Comparison of ENCODE assay signal across 8 cellular contexts in the genomic region with DNA sequence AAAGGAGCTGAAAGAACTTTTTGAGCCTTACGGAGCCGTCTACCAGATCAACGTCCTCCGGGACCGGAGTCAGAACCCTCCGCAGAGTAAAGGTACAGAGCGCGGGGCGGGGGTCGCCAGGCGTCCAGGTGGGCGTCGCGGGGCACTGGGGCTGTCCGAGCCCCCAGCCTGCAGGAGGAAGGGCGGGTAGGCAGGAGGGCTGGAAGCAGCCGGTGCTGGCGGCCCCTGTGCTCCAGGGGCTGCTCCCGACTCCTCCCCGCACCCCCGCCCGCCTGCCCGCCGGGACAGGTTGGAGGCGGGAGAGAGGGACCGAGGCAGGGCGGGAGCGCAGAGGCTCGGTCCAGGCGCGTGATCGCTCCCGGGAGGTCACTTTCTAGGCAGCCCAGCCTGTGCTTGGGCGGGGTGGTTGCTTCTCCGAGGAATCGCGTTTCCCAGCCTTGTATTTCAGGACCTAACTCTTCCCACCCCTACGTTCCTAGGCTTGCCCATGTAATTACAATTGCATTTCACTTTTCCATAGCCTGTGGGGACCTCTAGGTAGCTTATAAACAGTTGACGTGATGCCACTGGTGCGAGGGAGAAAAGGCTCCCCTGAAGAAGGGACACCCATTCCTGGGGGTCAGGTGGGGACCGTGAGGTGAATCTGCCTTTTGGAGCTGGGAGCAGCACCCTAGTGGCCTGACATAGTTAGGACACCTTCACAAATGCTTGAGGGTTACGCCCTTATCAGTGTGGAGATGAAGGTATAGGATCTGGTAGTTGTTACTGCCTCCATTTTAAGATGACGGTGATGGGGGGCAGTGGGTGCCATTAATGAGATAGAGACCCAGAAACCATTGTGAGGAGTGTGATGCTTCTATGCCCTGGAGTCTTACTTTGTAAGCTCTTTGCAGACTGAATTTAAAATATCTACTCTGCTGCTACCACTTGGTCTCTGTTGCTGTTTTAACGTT.
A peak's percentile ranks its signal among the peaks of the same experiment; 100 is the strongest.
DNase-seq lines count a peak whose midpoint lies in the region; ATAC-seq, FAIRE-seq and TF ChIP-seq lines count a peak whose summit lies in the region.

No MANE protein-coding gene starts in this region.

- peak overlapping the region; percentile 92 for H3K27ac Mint-ChIP-seq in astrocyte (ENCODE audit: unreplicated experiment)

- H3K27me3 Mint-ChIP-seq in astrocyte (ENCODE audit: low read depth, unreplicated experiment), result no peaks in the 10 kb centered on the region

- ATAC-seq in GM19023 (IDR thresholded peaks at IDR 0.05; ENCODE audit: unreplicated experiment), result peak; percentile 53
- peak; percentile 54 for ATAC-seq in HG03139 (IDR thresholded peaks at IDR 0.05; ENCODE audit: unreplicated experiment)

- H2AFZ ChIP-seq in astrocyte (ENCODE audit: low read depth, low read length), result peak overlapping the region; percentile 69

- peak overlapping the region; percentile 96 for H3K4me3 Mint-ChIP-seq in astrocyte (ENCODE audit: unreplicated experiment)

- H3K36me3 Mint-ChIP-seq in astrocyte (ENCODE audit: low read depth, unreplicated experiment), result peaks cover 6% of the 10 kb centered on the region

- no peak for FAIRE-seq in astrocyte (lab: Jason Lieb, UNC)

- no peaks in the 10 kb centered on the region for H3K36me3 ChIP-seq in astrocyte (ENCODE audit: insufficient read depth, low read length)

- peak overlapping the region; percentile 88 for H3K4me2 ChIP-seq in astrocyte (ENCODE audit: low read length)

- peak; percentile 33 for TF ChIP-seq CTCF in AG09309 (IDR thresholded peaks at IDR 0.05; ENCODE audit: control insufficient read depth, insufficient read depth, low read depth, low read length, missing control alignments)
- TF ChIP-seq CTCF in astrocyte (IDR thresholded peaks at IDR 0.05; ENCODE audit: insufficient read depth, low read depth, low read length), result peak; percentile 46

- H3K9me3 Mint-ChIP-seq in astrocyte (ENCODE audit: unreplicated experiment), result peaks cover 6% of the 10 kb centered on the region

- H3K4me3 ChIP-seq in AG09309 (ENCODE audit: control insufficient read depth, low read depth, low read length), result peak overlapping the region; percentile 43
- H3K4me3 ChIP-seq in astrocyte (ENCODE audit: insufficient read depth, low read depth, low read length), result peak overlapping the region; percentile 59

- no peaks in the 10 kb centered on the region for H4K20me1 ChIP-seq in astrocyte (ENCODE audit: insufficient read depth, low read length)

- peak overlapping the region; percentile 78 for H3K9ac ChIP-seq in astrocyte (ENCODE audit: low read length)

- no peaks in the 10 kb centered on the region for H3K9me3 ChIP-seq in astrocyte (ENCODE audit: insufficient read depth, low read depth, low read length)

- peaks cover 23% of the 10 kb centered on the region for H3K4me1 Mint-ChIP-seq in astrocyte (ENCODE audit: low read depth, unreplicated experiment)

- no peaks in the 10 kb centered on the region for H3K79me2 ChIP-seq in astrocyte (ENCODE audit: insufficient read depth, low read length)

- DNase-seq in AG09309 (ENCODE audit: low read depth) (no peak), SKM-1 treated with dmso at 0.1 percent for 144 hours (lab: John Stamatoyannopoulos, UW; ENCODE audit: unreplicated experiment) (peak; percentile 38), astrocyte (ENCODE audit: low read depth) (no peak), iPS-NIHi7 (ENCODE audit: extremely low spot score) (peak; percentile 75), NCI-H187 treated with DMSO at 0.1 percent for 48 hours (lab: John Stamatoyannopoulos, UW) (no peak)
- DNase-seq in stimulated activated CD4-positive, alpha-beta T cell treated with anti-CD3 and anti-CD28 coated beads, Interleukin-1b, Interleukin-23, amount 100 ng/mL, for 48 hours, result peak; percentile 82

- H3K27ac ChIP-seq in astrocyte (ENCODE audit: low read depth, low read length), result no peak overlapping the region

- peaks cover 14% of the 10 kb centered on the region for H3K4me1 ChIP-seq in astrocyte (ENCODE audit: insufficient read depth, low read length)

- H3K27me3 ChIP-seq in astrocyte (ENCODE audit: insufficient read depth, low read length), result peaks cover 9% of the 10 kb centered on the region

Comparison
In these comparisons a context has a peak if more than half of its experiments do, and no peak if none do; other contexts are left out.
1. DNase-seq: peak in SKM-1 treated with dmso at 0.1 percent for 144 hours (single experiment), iPS-NIHi7 (single experiment) and stimulated activated CD4-positive, alpha-beta T cell treated with anti-CD3 and anti-CD28 coated beads, Interleukin-1b, Interleukin-23, amount 100 ng/mL, for 48 hours (single experiment); none in AG09309 (single experiment), astrocyte (single experiment) and NCI-H187 treated with DMSO at 0.1 percent for 48 hours (single experiment).